8 cellular contexts compared by ENCODE assay signal in the genomic region with DNA sequence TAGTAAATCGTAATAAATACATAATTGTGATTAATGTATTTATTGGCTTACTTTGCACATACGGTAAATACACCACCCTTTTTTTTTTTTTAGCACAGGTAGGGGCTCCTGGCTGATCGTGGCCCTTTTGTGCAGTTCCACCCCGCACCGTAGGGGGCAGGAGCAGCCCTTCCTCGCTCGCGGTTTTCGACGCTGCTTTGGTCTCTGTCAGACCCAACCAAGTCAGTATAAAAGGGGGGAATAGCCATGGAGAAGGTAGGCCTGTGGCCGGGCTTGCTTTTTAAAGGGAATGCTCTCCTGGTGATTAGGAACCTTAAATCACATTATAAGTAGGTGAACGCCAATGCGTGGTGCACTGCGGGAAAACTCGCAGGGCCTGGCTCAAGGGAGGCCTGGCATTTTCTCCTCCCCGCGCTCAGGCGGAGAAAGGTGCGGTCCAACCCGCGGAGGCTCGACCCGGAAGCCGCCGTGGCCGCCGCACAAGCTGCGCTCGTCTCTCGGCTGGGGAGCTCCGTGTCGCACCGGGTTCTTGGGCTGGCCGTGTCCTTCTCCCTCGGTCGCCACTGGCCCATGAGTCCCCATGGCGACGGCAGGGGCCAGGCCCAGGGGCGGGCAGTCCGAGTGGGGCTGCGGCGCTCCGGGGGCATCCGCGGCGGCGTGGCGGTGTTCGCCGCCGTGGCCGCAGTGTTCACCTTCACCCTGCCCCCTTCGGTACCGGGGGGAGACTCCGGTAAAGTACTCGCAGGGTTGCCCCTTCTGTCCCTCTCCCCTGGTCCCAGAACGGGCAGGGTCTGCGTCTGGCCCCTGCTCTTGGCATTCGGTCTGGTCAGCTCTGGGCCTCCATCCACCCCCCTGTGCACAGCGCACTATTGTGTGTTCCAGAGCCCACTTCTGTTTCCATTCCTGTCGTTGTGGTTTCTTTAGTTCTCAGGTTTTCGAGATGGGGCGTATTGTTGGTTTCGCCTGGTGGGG. TPM values are rescaled to one million over a fixed set of nuclear protein-coding genes. Genes with fewer than 3 reads are reported as not detected.
DNase-seq lines count a peak whose midpoint lies in the region; ATAC-seq, FAIRE-seq and TF ChIP-seq lines count a peak whose summit lies in the region.

A gene (plus strand): TSS at position 454 of the 972 bp plus-strand sequence. CDS start 117 bp downstream, at position 571.

- peaks cover 32% of the 10 kb centered on the region for H3K4me1 Mint-ChIP-seq in activated T-helper 1 cell treated with anti-CD3 and anti-CD28 coated beads, Interleukin-12 subunit alpha, Interleukin-12 subunit beta, Interleukin-2, Interleukin-4 antibody, amounts not matched to agents 30 ng/mL and 10 ng/mL and 1 ng/mL, durations not matched to agents 14 hours and 24 hours and 36 hours (ENCODE audit: low read depth)
- H3K4me1 Mint-ChIP-seq in naive thymus-derived CD4-positive, alpha-beta T cell, result peaks cover 33 to 45% (median 43%) of the 10 kb centered on the region in 7 donors
- peaks cover 25 to 38% of the 10 kb centered on the region in 2 donors for H3K4me1 Mint-ChIP-seq in stimulated activated naive B cell treated with anti-CD40 and anti-IgM and Interleukin-4, amounts not matched to agents 10 μg/mL and 1 μg/mL and 100 μg/mL, for 72 hours

- no peak for FAIRE-seq in RCC 7860 (lab: Jason Lieb, UNC)

- ATAC-seq in GM21825 (IDR thresholded peaks at IDR 0.05; ENCODE audit: unreplicated experiment), result peak; percentile 87
- peak; percentile 98 for ATAC-seq in naive thymus-derived CD4-positive, alpha-beta T cell
- ATAC-seq in stimulated activated naive B cell treated with anti-CD40 and anti-IgM and Interleukin-4, amounts not matched to agents 10 μg/mL and 1 μg/mL and 100 μg/mL, for 72 hours (replicated peaks), result peak; percentile 85 to 88

- no peaks in the 10 kb centered on the region for H3K9me3 Mint-ChIP-seq in activated T-helper 1 cell treated with anti-CD3 and anti-CD28 coated beads, Interleukin-12 subunit alpha, Interleukin-12 subunit beta, Interleukin-2, Interleukin-4 antibody, amounts not matched to agents 30 ng/mL and 10 ng/mL and 1 ng/mL, durations not matched to agents 14 hours and 24 hours and 36 hours
- peaks cover 0 to 4% (median 0%) of the 10 kb centered on the region in 11 donors for H3K9me3 Mint-ChIP-seq in naive thymus-derived CD4-positive, alpha-beta T cell
- H3K9me3 Mint-ChIP-seq in stimulated activated naive B cell treated with anti-CD40 and anti-IgM and Interleukin-4, amounts not matched to agents 10 μg/mL and 1 μg/mL and 100 μg/mL, for 72 hours, result no peaks in the 10 kb centered on the region

- peaks cover 2% of the 10 kb centered on the region for H3K36me3 Mint-ChIP-seq in activated T-helper 1 cell treated with anti-CD3 and anti-CD28 coated beads, Interleukin-12 subunit alpha, Interleukin-12 subunit beta, Interleukin-2, Interleukin-4 antibody, amounts not matched to agents 30 ng/mL and 10 ng/mL and 1 ng/mL, durations not matched to agents 14 hours and 24 hours and 36 hours (ENCODE audit: low read depth)
- peaks cover 0 to 6% (median 0%) of the 10 kb centered on the region in 5 donors for H3K36me3 Mint-ChIP-seq in naive thymus-derived CD4-positive, alpha-beta T cell
- no peaks in the 10 kb centered on the region for H3K36me3 Mint-ChIP-seq in stimulated activated naive B cell treated with anti-CD40 and anti-IgM and Interleukin-4, amounts not matched to agents 10 μg/mL and 1 μg/mL and 100 μg/mL, for 72 hours

- no peaks in the 10 kb centered on the region for H3K9me2 ChIP-seq in Karpas-422 (replicated peaks; ENCODE audit: insufficient read depth, low read length)

- H3K79me2 ChIP-seq in Karpas-422 (ENCODE audit: low read length) (peaks cover 50% of the 10 kb centered on the region), fibroblast of lung (ENCODE audit: control insufficient read depth, insufficient read depth, low read length) (peaks cover 20% of the 10 kb centered on the region)

- POLR2A ChIA-PET in naive thymus-derived CD4-positive, alpha-beta T cell (lab: Charles Lee), result interaction anchor here (0.6 to 2.4 kb wide), 10 partner anchors 9 to 1718 kb away, joined by 3 to 17 read pairs (median 4); a partner anchor contains a TSS

- CTCF ChIA-PET in naive thymus-derived CD4-positive, alpha-beta T cell (lab: Charles Lee), result interaction anchor here (0.6 kb wide), 1 partner anchor 618 kb away, joined by 3 read pairs; no protein-coding TSS in a partner anchor

- peak; percentile 95 to 97 for TF ChIP-seq CTCF in fibroblast of lung (conservative IDR thresholded peaks at IDR 0.05 in 1 of 2, IDR thresholded peaks at IDR 0.05 in 1 of 2; ENCODE audit: low read depth in 1 of 2, low read length in 2 of 2)

- intact Hi-C loops in activated T-helper 1 cell treated with anti-CD3 and anti-CD28 coated beads, Interleukin-12 subunit alpha, Interleukin-12 subunit beta, Interleukin-2, Interleukin-4 antibody, amounts not matched to agents 30 ng/mL and 10 ng/mL and 1 ng/mL, durations not matched to agents 14 hours and 24 hours and 36 hours (cut with micrococcal nuclease), result loop anchor here (1.0 to 10.0 kb wide), 5 partner anchors 481 to 997 kb away; a partner anchor contains a TSS
- intact Hi-C loops in naive thymus-derived CD4-positive, alpha-beta T cell (cut with micrococcal nuclease), result loop anchor here (1.0 to 5.0 kb wide), 10 partner anchors 461 to 1848 kb away; a partner anchor contains a TSS

- H3K9ac ChIP-seq in Karpas-422 (ENCODE audit: low read length) (peak within 1 kb of the TSS; percentile 88), fibroblast of lung (ENCODE audit: insufficient read depth, low read length) (peak within 1 kb of the TSS; percentile 93)

- peaks cover under 1% of the 10 kb centered on the region for H3K27me3 Mint-ChIP-seq in activated T-helper 1 cell treated with anti-CD3 and anti-CD28 coated beads, Interleukin-12 subunit alpha, Interleukin-12 subunit beta, Interleukin-2, Interleukin-4 antibody, amounts not matched to agents 30 ng/mL and 10 ng/mL and 1 ng/mL, durations not matched to agents 14 hours and 24 hours and 36 hours (ENCODE audit: insufficient read depth)
- H3K27me3 Mint-ChIP-seq in naive thymus-derived CD4-positive, alpha-beta T cell, result no peaks in the 10 kb centered on the region
- H3K27me3 Mint-ChIP-seq in stimulated activated naive B cell treated with anti-CD40 and anti-IgM and Interleukin-4, amounts not matched to agents 10 μg/mL and 1 μg/mL and 100 μg/mL, for 72 hours, result no peaks in the 10 kb centered on the region

- peak within 1 kb of the TSS; percentile 94 for H3K4me2 ChIP-seq in Karpas-422 (ENCODE audit: low read depth, low read length, poor library complexity, severe bottlenecking)
- H3K4me2 ChIP-seq in fibroblast of lung (ENCODE audit: extremely low read depth, insufficient read depth, low read length), result peak within 1 kb of the TSS; percentile 94

- H3K9me3 ChIP-seq in Karpas-422 (ENCODE audit: low read length), result no peaks in the 10 kb centered on the region
- H3K9me3 ChIP-seq in fibroblast of lung (ENCODE audit: control insufficient read depth, insufficient read depth, low read depth, low read length), result no peaks in the 10 kb centered on the region
- no peaks in the 10 kb centered on the region for H3K9me3 ChIP-seq in naive thymus-derived CD4-positive, alpha-beta T cell (ENCODE audit: control insufficient read depth in 2 of 3, low read length in 3 of 3)

- H3K27me3 ChIP-seq in Karpas-422 (ENCODE audit: low read length), result no peaks in the 10 kb centered on the region
- no peaks in the 10 kb centered on the region for H3K27me3 ChIP-seq in fibroblast of lung (ENCODE audit: control insufficient read depth, insufficient read depth, low read length)
- no peaks in the 10 kb centered on the region for H3K27me3 ChIP-seq in naive thymus-derived CD4-positive, alpha-beta T cell (ENCODE audit: control insufficient read depth in 2 of 2, insufficient read depth in 2 of 2, low read length in 2 of 2)

- H4K20me1 ChIP-seq in Karpas-422 (ENCODE audit: insufficient read depth, low read depth, low read length) (peaks cover 20% of the 10 kb centered on the region), fibroblast of lung (ENCODE audit: control insufficient read depth, extremely low read depth, insufficient read depth, low read length) (no peaks in the 10 kb centered on the region)

- H3K4me3 ChIP-seq in Karpas-422 (ENCODE audit: low read length) (peak within 1 kb of the TSS; percentile 72), fibroblast of lung (replicated peaks in 1 of 4; ENCODE audit: control extremely low read depth in 1 of 4, insufficient read depth in 1 of 4, low read depth in 3 of 4, low read length in 4 of 4) (peak within 1 kb of the TSS; percentile 88 to 98 (median 96))
- H3K4me3 ChIP-seq in naive thymus-derived CD4-positive, alpha-beta T cell (ENCODE audit: low read length), result peak within 1 kb of the TSS; percentile 83

- peak; percentile 85 for DNase-seq in EH (ENCODE audit: low read depth)
- DNase-seq in Karpas-422, result peak; percentile 99
- DNase-seq in RCC 7860 (ENCODE audit: low spot score), result peak; percentile 55
- DNase-seq in activated T-helper 1 cell treated with anti-CD3 and anti-CD28 coated beads, Interleukin-12 subunit alpha, Interleukin-12 subunit beta, Interleukin-2, Interleukin-4 antibody, amounts not matched to agents 30 ng/mL and 10 ng/mL and 1 ng/mL, durations not matched to agents 14 hours and 24 hours and 36 hours (ENCODE audit: low spot score), result peak; percentile 84
- peak; percentile 83 to 90 for DNase-seq in fibroblast of lung (ENCODE audit: low read depth in 2 of 2)
- DNase-seq in naive thymus-derived CD4-positive, alpha-beta T cell, result peak; percentile 83 to 95 (median 92)
- DNase-seq in stimulated activated naive B cell treated with anti-CD40 and anti-IgM and Interleukin-4, amounts not matched to agents 10 μg/mL and 1 μg/mL and 100 μg/mL, for 72 hours, result peak; percentile 88

- H3K36me3 ChIP-seq in Karpas-422 (ENCODE audit: insufficient read depth, low read length), result no peaks in the 10 kb centered on the region
- no peaks in the 10 kb centered on the region for H3K36me3 ChIP-seq in fibroblast of lung (ENCODE audit: control insufficient read depth, insufficient read depth, low read length)
- H3K36me3 ChIP-seq in naive thymus-derived CD4-positive, alpha-beta T cell (ENCODE audit: control insufficient read depth in 2 of 3, insufficient read depth in 3 of 3, low read length in 3 of 3), result peaks cover 0 to 6% (median 0%) of the 10 kb centered on the region in 3 experiments

- peak within 1 kb of the TSS; percentile 91 for H3K27ac Mint-ChIP-seq in activated T-helper 1 cell treated with anti-CD3 and anti-CD28 coated beads, Interleukin-12 subunit alpha, Interleukin-12 subunit beta, Interleukin-2, Interleukin-4 antibody, amounts not matched to agents 30 ng/mL and 10 ng/mL and 1 ng/mL, durations not matched to agents 14 hours and 24 hours and 36 hours
- peak within 1 kb of the TSS; percentile 90 to 98 (median 96) for H3K27ac Mint-ChIP-seq in naive thymus-derived CD4-positive, alpha-beta T cell
- peak within 1 kb of the TSS; percentile 99 for H3K27ac Mint-ChIP-seq in stimulated activated naive B cell treated with anti-CD40 and anti-IgM and Interleukin-4, amounts not matched to agents 10 μg/mL and 1 μg/mL and 100 μg/mL, for 72 hours

- H3K4me1 ChIP-seq in Karpas-422 (ENCODE audit: low read length) (peaks cover 38% of the 10 kb centered on the region), fibroblast of lung (ENCODE audit: control insufficient read depth, extremely low read depth, insufficient read depth, low read length) (peaks cover 4% of the 10 kb centered on the region)
- H3K4me1 ChIP-seq in naive thymus-derived CD4-positive, alpha-beta T cell (ENCODE audit: control insufficient read depth in 2 of 2, insufficient read depth in 2 of 2, low read length in 2 of 2), result peaks cover 19 to 22% of the 10 kb centered on the region in 2 donors

- peak within 1 kb of the TSS; percentile 16; the same call in 1 of the 2 replicates for H3K27ac ChIP-seq in Karpas-422 (ENCODE audit: low read length)
- H3K27ac ChIP-seq in fibroblast of lung (ENCODE audit: insufficient read depth, low read length), result peak within 1 kb of the TSS; percentile 93
- peak within 1 kb of the TSS; percentile 88 for H3K27ac ChIP-seq in naive thymus-derived CD4-positive, alpha-beta T cell (ENCODE audit: low read depth, low read length)

- H3K4me3 Mint-ChIP-seq in activated T-helper 1 cell treated with anti-CD3 and anti-CD28 coated beads, Interleukin-12 subunit alpha, Interleukin-12 subunit beta, Interleukin-2, Interleukin-4 antibody, amounts not matched to agents 30 ng/mL and 10 ng/mL and 1 ng/mL, durations not matched to agents 14 hours and 24 hours and 36 hours, result peak within 1 kb of the TSS; percentile 91
- H3K4me3 Mint-ChIP-seq in naive thymus-derived CD4-positive, alpha-beta T cell, result peak within 1 kb of the TSS; percentile 87 to 97 (median 95)
- H3K4me3 Mint-ChIP-seq in stimulated activated naive B cell treated with anti-CD40 and anti-IgM and Interleukin-4, amounts not matched to agents 10 μg/mL and 1 μg/mL and 100 μg/mL, for 72 hours, result peak within 1 kb of the TSS; percentile 85 to 93

- H2AFZ ChIP-seq in Karpas-422 (ENCODE audit: low read length), result peak within 1 kb of the TSS; percentile 88
- H2AFZ ChIP-seq in fibroblast of lung (ENCODE audit: low read length), result peak within 1 kb of the TSS; percentile 99

RNA-seq across cellular contexts. Expression of the gene that starts here (rescaled TPM):
- total RNA-seq in Karpas-422 (2014; rRNA removed; shearing (Covaris generic); ENCODE audit: low replicate concordance), result 28.8 and 38.9 TPM in 2 replicates
- 14.2 and 17.2 TPM in 2 replicates for total RNA-seq in activated T-helper 1 cell treated with anti-CD3 and anti-CD28 coated beads, Interleukin-12 subunit alpha, Interleukin-12 subunit beta, Interleukin-2, Interleukin-4 antibody, amounts not matched to agents 30 ng/mL and 10 ng/mL and 1 ng/mL, durations not matched to agents 14 hours and 24 hours and 36 hours
- total RNA-seq in fibroblast of lung, result 16.7 and 19.3 TPM in 2 replicates
- polyA plus RNA-seq in fibroblast of lung, result 10.3 and 14.3 TPM in 2 replicates
- polyA plus RNA-seq in fibroblast of lung (2012), result 6.6 and 9.4 TPM in 2 replicates
- polyA minus RNA-seq in fibroblast of lung (ENCODE audit: low replicate concordance), result 10.4 and 15.9 TPM in 2 replicates
- 10 to 100 TPM; 20.8 to 39.0 (median 27.4) TPM for total RNA-seq in naive thymus-derived CD4-positive, alpha-beta T cell
- 10 to 100 TPM in 1 of 2 donors, 1 to 10 TPM in 1; 9.8 to 12.4 TPM for polyA plus RNA-seq in naive thymus-derived CD4-positive, alpha-beta T cell

Comparison
In these comparisons a context has a peak if more than half of its experiments do, and no peak if none do; other contexts are left out.
1. Peak in every context shown above with its lines: DNase-seq, ATAC-seq, H3K4me3 ChIP-seq and H3K27ac ChIP-seq.
2. H3K27ac ChIP-seq: peak in every context shown above with its lines; median percentile 93 in fibroblast of lung; 88 in naive thymus-derived CD4-positive, alpha-beta T cell; 16 in Karpas-422.